8 cellular contexts compared by ENCODE assay signal in genomic region chr4:84967292-84967651, GRCh38. TPM values are rescaled to one million over a fixed set of nuclear protein-coding genes. Genes with fewer than 3 reads are reported as not detected.
A peak's percentile ranks its signal among the peaks of the same experiment; 100 is the strongest.
DNase-seq lines count a peak whose midpoint lies in the region; ATAC-seq and TF ChIP-seq lines count a peak whose summit lies in the region.

No MANE protein-coding gene starts in this region.

- H3K4me3 Mint-ChIP-seq in activated naive CD8-positive, alpha-beta T cell treated with anti-CD3 and anti-CD28 coated beads, Interleukin-2, amount 50 U/mL, for 24 hours: peak overlapping the region; percentile 74

- H3K4me3 ChIP-seq in HFF-Myc (replicated peaks; ENCODE audit: low read depth, low read length): peak overlapping the region; percentile 74
- peak overlapping the region; percentile 75 for H3K4me3 ChIP-seq in iPS-11a (ENCODE audit: low read depth, low read length)
- peak overlapping the region; percentile 97 for H3K4me3 ChIP-seq in skeletal muscle satellite cell (ENCODE audit: low read length)

- H3K36me3 Mint-ChIP-seq in activated naive CD8-positive, alpha-beta T cell treated with anti-CD3 and anti-CD28 coated beads, Interleukin-2, amount 50 U/mL, for 24 hours (ENCODE audit: low read depth): no peaks in the 10 kb centered on the region

- peaks cover 17% of the 10 kb centered on the region for H3K4me1 ChIP-seq in skeletal muscle satellite cell (ENCODE audit: control insufficient read depth, insufficient read depth, low read length)

- peaks cover 1% of the 10 kb centered on the region for H3K9me3 Mint-ChIP-seq in activated naive CD8-positive, alpha-beta T cell treated with anti-CD3 and anti-CD28 coated beads, Interleukin-2, amount 50 U/mL, for 24 hours

- peak overlapping the region; percentile 93 for H3K4me2 ChIP-seq in skeletal muscle satellite cell (ENCODE audit: low read length)

- DNase-seq in HFF-Myc (ENCODE audit: extremely low read depth, low read depth) (no peak), NK-92 (lab: John Stamatoyannopoulos, UW; ENCODE audit: unreplicated experiment) (no peak), COLO668 (lab: John Stamatoyannopoulos, UW; ENCODE audit: unreplicated experiment) (no peak), glomerular visceral epithelial cell (ENCODE audit: extremely low spot score) (no peak)
- DNase-seq in activated naive CD8-positive, alpha-beta T cell treated with anti-CD3 and anti-CD28 coated beads, Interleukin-2, amount 50 U/mL, for 24 hours: no peak

- H3K9ac ChIP-seq in skeletal muscle satellite cell (ENCODE audit: low read depth, low read length): peak overlapping the region; percentile 96

- H3K4me1 Mint-ChIP-seq in activated naive CD8-positive, alpha-beta T cell treated with anti-CD3 and anti-CD28 coated beads, Interleukin-2, amount 50 U/mL, for 24 hours: peaks cover 8% of the 10 kb centered on the region

- peaks cover 37% of the 10 kb centered on the region for H3K27me3 Mint-ChIP-seq in activated naive CD8-positive, alpha-beta T cell treated with anti-CD3 and anti-CD28 coated beads, Interleukin-2, amount 50 U/mL, for 24 hours

- H3K27me3 ChIP-seq in skeletal muscle satellite cell (ENCODE audit: control insufficient read depth, insufficient read depth, low read length): no peaks in the 10 kb centered on the region

- no peak for ATAC-seq in activated naive CD8-positive, alpha-beta T cell treated with anti-CD3 and anti-CD28 coated beads, Interleukin-2, amount 50 U/mL, for 24 hours
- no peak for ATAC-seq in HG02840 (IDR thresholded peaks at IDR 0.05; ENCODE audit: low FRiP score, unreplicated experiment)

- H3K9me3 ChIP-seq in skeletal muscle satellite cell (replicated peaks; ENCODE audit: low read length): no peaks in the 10 kb centered on the region

- no peak for TF ChIP-seq CTCF in HFF-Myc (IDR thresholded peaks at IDR 0.05; ENCODE audit: low read depth, low read length, missing control alignments)

- H3K36me3 ChIP-seq in skeletal muscle satellite cell (ENCODE audit: insufficient read depth, low read length): no peaks in the 10 kb centered on the region

- H3K27ac Mint-ChIP-seq in activated naive CD8-positive, alpha-beta T cell treated with anti-CD3 and anti-CD28 coated beads, Interleukin-2, amount 50 U/mL, for 24 hours: no peak overlapping the region

RNA-seq across cellular contexts. Expression of gene WDFY3, which starts 0.8 kb away (rescaled TPM):
- 42.6 and 48.1 TPM in 2 replicates for total RNA-seq in skeletal muscle satellite cell (2012; rRNA removed)
